ENCODE assay signal across 9 cellular contexts in genomic region chr4:74397748-74398426, GRCh38. TPM values are rescaled to one million over a fixed set of nuclear protein-coding genes. Genes with fewer than 3 reads are reported as not detected.
DNase-seq lines count a peak whose midpoint lies in the region; ATAC-seq, FAIRE-seq and TF ChIP-seq lines count a peak whose summit lies in the region.
"Had no signal": no experiment of that assay in that cellular context is flagged by ENCODE, and none has a peak within 500 bp of the region (broad histone marks: within the 10 kb centered on the region; RNA-seq: fewer than 3 reads in every experiment).

No MANE protein-coding gene starts in this region.

- H3K56ac ChIP-seq in IMR-90 (ENCODE audit: extremely low read depth, insufficient read depth, low read length) = no peak overlapping the region

- peak; percentile 34 for ATAC-seq in GM18858 (IDR thresholded peaks at IDR 0.05; ENCODE audit: unreplicated experiment)
- ATAC-seq in IMR-90 (ENCODE audit: low read depth) = no peak
- peak; percentile 67 for ATAC-seq in GM12878

- H3K27me3 ChIP-seq in IMR-90 (ENCODE audit: control insufficient read depth, insufficient read depth, low read length) (no peaks in the 10 kb centered on the region), GM12878 (replicated peaks in 1 of 2; ENCODE audit: control insufficient read depth in 2 of 2, insufficient read depth in 2 of 2, low read length in 1 of 2) (no peaks in the 10 kb centered on the region; a peak in 1 of 4 replicates), rectal smooth muscle tissue (ENCODE audit: control insufficient read depth, insufficient read depth, low read length) (no peaks in the 10 kb centered on the region)

- H3K27ac ChIP-seq in IMR-90 (ENCODE audit: insufficient read depth, low read length) = no peak overlapping the region
- H3K27ac ChIP-seq in GM12878 (ENCODE audit: control insufficient read depth, insufficient read depth) = no peak overlapping the region
- H3K27ac ChIP-seq in rectal smooth muscle tissue (ENCODE audit: low read depth, low read length) = peak overlapping the region; percentile 11

- peak overlapping the region; percentile 95 for H4K5ac ChIP-seq in IMR-90 (ENCODE audit: low read depth, low read length)

- no peak overlapping the region for H3K9ac ChIP-seq in IMR-90 (ENCODE audit: low read depth, low read length)
- peak overlapping the region; percentile 48; the same call in 1 of the 2 replicates for H3K9ac ChIP-seq in GM12878 (ENCODE audit: control insufficient read depth, insufficient read depth, low read length)
- H3K9ac ChIP-seq in rectal smooth muscle tissue (ENCODE audit: low read length) = no peak overlapping the region

- H3K9me3 ChIP-seq in IMR-90 (ENCODE audit: control insufficient read depth, insufficient read depth, low read length) = no peaks in the 10 kb centered on the region
- H3K9me3 ChIP-seq in GM12878 (replicated peaks; ENCODE audit: control insufficient read depth, insufficient read depth, low read length) = no peaks in the 10 kb centered on the region; the same call in 2 of the 3 replicates

- TF ChIP-seq RAD21 in IMR-90 (IDR thresholded peaks at IDR 0.05; ENCODE audit: low read length) (no peak), GM12878 (IDR thresholded peaks at IDR 0.05; ENCODE audit: insufficient read depth, low read depth, low read length) (no peak)

- TF ChIP-seq CTCF in IMR-90 (conservative IDR thresholded peaks at IDR 0.05; ENCODE audit: low read depth, low read length) = no peak
- TF ChIP-seq CTCF in GM12878 (IDR thresholded peaks at IDR 0.05 in 2 of 3, conservative IDR thresholded peaks at IDR 0.05 in 1 of 3; ENCODE audit: control insufficient read depth in 2 of 3, extremely low read depth in 1 of 3, insufficient read depth in 1 of 3, low read depth in 3 of 3, low read length in 3 of 3) = no peak

- DNase-seq in IMR-90 = peak; percentile 4
- no peak for DNase-seq in GM12878 (ENCODE audit: low read depth, low spot score)
- no peak for DNase-seq in NCI-H774 (lab: John Stamatoyannopoulos, UW)
- DNase-seq in kidney glomerular epithelial cell (lab: John Stamatoyannopoulos, UW) = no peak
- DNase-seq in activated gamma-delta T cell (lab: John Stamatoyannopoulos, UW) = no peak
- no peak for DNase-seq in NCI-H1092 (lab: John Stamatoyannopoulos, UW)

- no peak for FAIRE-seq in GM12878 (lab: Jason Lieb, UNC)

- no peak overlapping the region for H3K18ac ChIP-seq in IMR-90 (ENCODE audit: low read depth, low read length)

- WGBS in IMR-90 (ENCODE audit: extremely low coverage in 2 of 2, insufficient read length in 1 of 2), 2 experiments = no CpG with 5 or more reads among the region's 6 CpGs
- WGBS in GM12878 (ENCODE audit: insufficient coverage, insufficient replicate concordance, low lambda C conversion rate, missing lambda C conversion rate) = 27% methylated on average over 6 of the region's 6 CpGs

- no peaks in the 10 kb centered on the region for H3K79me1 ChIP-seq in IMR-90 (ENCODE audit: low read depth in 1 of 2, low read length in 2 of 2)

- SMC1A ChIA-PET in GM12878 (lab: Charles Lee; ENCODE audit: uncharacterized antibody, unreplicated experiment) = interaction anchor here (1.6 kb wide), 1 partner anchor 278 kb away, joined by 3 read pairs; no protein-coding TSS in a partner anchor

- H3K4me3 ChIP-seq in IMR-90 (ENCODE audit: insufficient read depth, low read depth, low read length) (no peak overlapping the region), GM12878 (peak overlapping the region; percentile 79; the same call in 1 of the 2 replicates), rectal smooth muscle tissue (ENCODE audit: low read length) (peak overlapping the region; percentile 53)

- H3K9me1 ChIP-seq in IMR-90 (ENCODE audit: insufficient read depth, low read length) = no peaks in the 10 kb centered on the region

- intact Hi-C loops in IMR-90 (cut with micrococcal nuclease) = no loop called here
- intact Hi-C loops in GM12878 (cut with micrococcal nuclease; ENCODE audit: unreplicated experiment) = no loop called here

- dilution Hi-C loops in IMR-90 (cut with HindIII; ENCODE audit: low sequenced_read_pairs, unreplicated experiment) = no loop called here

- no peak for TF ChIP-seq EP300 in GM12878 (IDR thresholded peaks at IDR 0.05; ENCODE audit: borderline replicate concordance in 1 of 2, control insufficient read depth in 1 of 2, low read depth in 2 of 2, low read length in 2 of 2)

- no TSS peak for BruUV-seq in IMR-90 (replicated peaks; lab: Mats Ljungman, UMichigan)
- TSS peak; percentile 95 for BruUV-seq in GM12878 (replicated peaks; lab: Mats Ljungman, UMichigan)

- H4K20me1 ChIP-seq in IMR-90 (ENCODE audit: insufficient read depth, low read length) = no peaks in the 10 kb centered on the region
- no peaks in the 10 kb centered on the region for H4K20me1 ChIP-seq in GM12878 (ENCODE audit: control insufficient read depth, insufficient read depth)

- no peak overlapping the region for H2BK5ac ChIP-seq in IMR-90 (ENCODE audit: low read depth, low read length, poor library complexity, severe bottlenecking)

- no peaks in the 10 kb centered on the region for H3K36me3 ChIP-seq in IMR-90 (ENCODE audit: control insufficient read depth, insufficient read depth, low read length)
- H3K36me3 ChIP-seq in GM12878 (ENCODE audit: control insufficient read depth in 2 of 2, insufficient read depth in 2 of 2, low read length in 1 of 2) = no peaks in the 10 kb centered on the region
- no peaks in the 10 kb centered on the region for H3K36me3 ChIP-seq in rectal smooth muscle tissue (ENCODE audit: control insufficient read depth, insufficient read depth, low read length)

- peak overlapping the region; percentile 16; the same call in 1 of the 2 replicates for H3K4ac ChIP-seq in IMR-90 (ENCODE audit: low read depth, low read length)

- H2AK5ac ChIP-seq in IMR-90 (ENCODE audit: low read depth, low read length) = no peak overlapping the region

- no peak overlapping the region for H2AK9ac ChIP-seq in IMR-90 (replicated peaks; ENCODE audit: low read depth, low read length, poor library complexity)

- H3K23ac ChIP-seq in IMR-90 (ENCODE audit: low read depth, low read length) = no peak overlapping the region

- TF ChIP-seq POLR2A in IMR-90 (IDR thresholded peaks at IDR 0.05; ENCODE audit: low read depth, low read length) (no peak), GM12878 (IDR thresholded peaks at IDR 0.05; ENCODE audit: low read depth, low read length) (no peak)

- H4K91ac ChIP-seq in IMR-90 (ENCODE audit: insufficient read depth, low read depth, low read length) = no peak overlapping the region

- no peak overlapping the region for H2BK20ac ChIP-seq in IMR-90 (ENCODE audit: low read depth, low read length)

- H3K4me1 ChIP-seq in IMR-90 (ENCODE audit: control insufficient read depth, insufficient read depth, low read length) = peaks cover 9% of the 10 kb centered on the region; the same call in 1 of the 2 replicates
- peaks cover 3% of the 10 kb centered on the region for H3K4me1 ChIP-seq in GM12878 (ENCODE audit: control insufficient read depth, insufficient read depth, low read length)
- H3K4me1 ChIP-seq in rectal smooth muscle tissue (ENCODE audit: control insufficient read depth, insufficient read depth, low read length) = no peaks in the 10 kb centered on the region

- CTCF ChIA-PET in IMR-90 (lab: Yijun Ruan, JAX) = interaction anchor here (1.1 kb wide), 1 partner anchor 47 kb away, joined by 3 read pairs; the partner anchor contains the start of gene AREG
- CTCF ChIA-PET in GM12878 (lab: Yijun Ruan, JAX) = interaction anchor here (0.7 kb wide), 2 partner anchors 76 to 136 kb away, joined by 3 read pairs; no protein-coding TSS in a partner anchor

- POLR2A ChIA-PET in IMR-90 (lab: Charles Lee; ENCODE audit: unreplicated experiment) (no interaction called here), GM12878 (lab: Charles Lee) (no interaction called here)

- H3K4me2 ChIP-seq in IMR-90 (ENCODE audit: low read depth, low read length) = peak overlapping the region; percentile 70
- peak overlapping the region; percentile 74 for H3K4me2 ChIP-seq in GM12878 (ENCODE audit: control insufficient read depth, insufficient read depth)

- RAD21 ChIA-PET in GM12878 (lab: Charles Lee; ENCODE audit: unreplicated experiment) = interaction anchor here (1.1 kb wide), 1 partner anchor 280 kb away, joined by 3 read pairs; no protein-coding TSS in a partner anchor

- no peak overlapping the region for H2BK15ac ChIP-seq in IMR-90 (ENCODE audit: low read depth, low read length)

- in situ Hi-C loops in IMR-90 (cut with MboI; ENCODE audit: low sequenced_read_pairs) (no loop called here), GM12878 (cut with MboI) (no loop called here)

- H3K79me2 ChIP-seq in GM12878 (ENCODE audit: control insufficient read depth, insufficient read depth, low read length) = no peaks in the 10 kb centered on the region

- H2AFZ ChIP-seq in IMR-90 (replicated peaks; ENCODE audit: low read length, poor library complexity) = no peak overlapping the region
- peak overlapping the region; percentile 90 for H2AFZ ChIP-seq in GM12878 (ENCODE audit: control insufficient read depth, low read depth, low read length)

- H4K8ac ChIP-seq in IMR-90 (ENCODE audit: low read depth in 2 of 2, low read length in 2 of 2) = peak overlapping the region in 1 of 2 experiments; percentile 40; a peak in 1 of 4 replicates

- peak overlapping the region; percentile 64 for H2BK120ac ChIP-seq in IMR-90 (ENCODE audit: low read depth, low read length)

- no peak overlapping the region; the same call in 1 of the 2 replicates for H3K14ac ChIP-seq in IMR-90 (replicated peaks; ENCODE audit: low read depth, low read length)

RNA-seq across cellular contexts. Expression of gene EREG, which starts 32.9 kb away (rescaled TPM):
- total RNA-seq in IMR-90 (2012; rRNA removed) (0.36 and 1.1 TPM in 2 replicates), GM12878 (2014; rRNA removed) (not detected in 2 replicates), GM12878 (2014; rRNA removed; fragmentation: Illumina TruSeq; extraction: Trizol) (not detected in 2 replicates), GM12878 (2021) (0.05 TPM in 1 of 2 replicates, not detected in the other)
- polyA plus RNA-seq in IMR-90 (2012; rRNA removed) (0.14 and 0.26 TPM in 2 replicates), GM12878 (2011; rRNA removed) (not detected in 2 replicates), GM12878 (2014; fragmentation: Illumina TruSeq; extraction: Trizol) (not detected in 2 replicates), GM12878 (2014; fragmentation: Nextera tagmentation; extraction: Ambion mirVana) (not detected), GM12878 (2014; rRNA removed) (not detected in 2 replicates), GM12878 (2016; fragmentation: Nextera tagmentation; extraction: Ambion mirVana) (not detected)
- 0.07 and 0.21 TPM in 2 replicates for polyA plus RNA-seq in IMR-90 (2012; cell fraction: cytosol; rRNA removed)
- polyA plus RNA-seq in IMR-90 (2012; cell fraction: nucleus; rRNA removed; ENCODE audit: low replicate concordance) = 0.30 and 1.1 TPM in 2 replicates
- not detected in 2 replicates for total RNA-seq in GM12878 (2013; cell fraction: nucleolus; rRNA removed)
- polyA plus RNA-seq in GM12878 (2011; ENCODE audit: low read depth) = not detected
- not detected in 2 replicates for polyA plus RNA-seq in GM12878 (2011; cell fraction: cytosol; rRNA removed)
- not detected in 2 replicates for polyA plus RNA-seq in GM12878 (2011; cell fraction: nucleus; rRNA removed)
- polyA plus RNA-seq in GM12878 (2012) = 0.03 and 0.06 TPM in 2 replicates
- polyA minus RNA-seq in GM12878 (2011; rRNA and poly(A)+ RNA removed) = not detected in 2 replicates
- polyA minus RNA-seq in GM12878 (2011; cell fraction: cytosol; rRNA and poly(A)+ RNA removed) = not detected in 2 replicates
- not detected in 2 replicates for polyA minus RNA-seq in GM12878 (2011; cell fraction: nucleus; rRNA and poly(A)+ RNA removed)
- total RNA-seq: pulmonary artery endothelial cell had no signal

RNA-seq across cellular contexts. Expression of gene AREG, which starts 47.0 kb away (rescaled TPM):
- total RNA-seq in IMR-90 (2012; rRNA removed) = 0.18 and 0.28 TPM in 2 replicates
- polyA plus RNA-seq in IMR-90 (2012; rRNA removed) = 0.17 and 0.30 TPM in 2 replicates
- 1.3 and 1.4 TPM in 2 replicates for polyA plus RNA-seq in IMR-90 (2012; cell fraction: cytosol; rRNA removed)
- polyA plus RNA-seq in IMR-90 (2012; cell fraction: nucleus; rRNA removed; ENCODE audit: low replicate concordance) = 3.1 and 8.0 TPM in 2 replicates
- total RNA-seq in GM12878 (2013; cell fraction: nucleolus; rRNA removed) = not detected in 2 replicates
- total RNA-seq in GM12878 (2014; rRNA removed) = not detected in 2 replicates
- not detected in 2 replicates for total RNA-seq in GM12878 (2014; rRNA removed; fragmentation: Illumina TruSeq; extraction: Trizol)
- not detected in 2 replicates for total RNA-seq in GM12878 (2021)
- polyA plus RNA-seq in GM12878 (2011; ENCODE audit: low read depth) = not detected
- 0.29 and 0.37 TPM in 2 replicates for polyA plus RNA-seq in GM12878 (2011; rRNA removed)
- polyA plus RNA-seq in GM12878 (2011; cell fraction: cytosol; rRNA removed) = 0.10 and 0.16 TPM in 2 replicates
- polyA plus RNA-seq in GM12878 (2011; cell fraction: nucleus; rRNA removed) = 0.13 and 0.18 TPM in 2 replicates
- 0.23 and 0.27 TPM in 2 replicates for polyA plus RNA-seq in GM12878 (2012)
- not detected in 2 replicates for polyA plus RNA-seq in GM12878 (2014; fragmentation: Illumina TruSeq; extraction: Trizol)
- polyA plus RNA-seq in GM12878 (2014; fragmentation: Nextera tagmentation; extraction: Ambion mirVana) = not detected
- polyA plus RNA-seq in GM12878 (2014; rRNA removed) = 0.09 TPM in 1 of 2 replicates, not detected in the other
- polyA plus RNA-seq in GM12878 (2016; fragmentation: Nextera tagmentation; extraction: Ambion mirVana) = under 1 TPM in 1 of 2 experiments, not detected in 1; 0.25 TPM
- polyA minus RNA-seq in GM12878 (2011; rRNA and poly(A)+ RNA removed) = 0.21 TPM in 1 of 2 replicates, not detected in the other
- not detected in 2 replicates for polyA minus RNA-seq in GM12878 (2011; cell fraction: cytosol; rRNA and poly(A)+ RNA removed)
- 0.48 and 1.7 TPM in 2 replicates for polyA minus RNA-seq in GM12878 (2011; cell fraction: nucleus; rRNA and poly(A)+ RNA removed)
